ENCODE assay signal across 1 cellular context in the genomic region with DNA sequence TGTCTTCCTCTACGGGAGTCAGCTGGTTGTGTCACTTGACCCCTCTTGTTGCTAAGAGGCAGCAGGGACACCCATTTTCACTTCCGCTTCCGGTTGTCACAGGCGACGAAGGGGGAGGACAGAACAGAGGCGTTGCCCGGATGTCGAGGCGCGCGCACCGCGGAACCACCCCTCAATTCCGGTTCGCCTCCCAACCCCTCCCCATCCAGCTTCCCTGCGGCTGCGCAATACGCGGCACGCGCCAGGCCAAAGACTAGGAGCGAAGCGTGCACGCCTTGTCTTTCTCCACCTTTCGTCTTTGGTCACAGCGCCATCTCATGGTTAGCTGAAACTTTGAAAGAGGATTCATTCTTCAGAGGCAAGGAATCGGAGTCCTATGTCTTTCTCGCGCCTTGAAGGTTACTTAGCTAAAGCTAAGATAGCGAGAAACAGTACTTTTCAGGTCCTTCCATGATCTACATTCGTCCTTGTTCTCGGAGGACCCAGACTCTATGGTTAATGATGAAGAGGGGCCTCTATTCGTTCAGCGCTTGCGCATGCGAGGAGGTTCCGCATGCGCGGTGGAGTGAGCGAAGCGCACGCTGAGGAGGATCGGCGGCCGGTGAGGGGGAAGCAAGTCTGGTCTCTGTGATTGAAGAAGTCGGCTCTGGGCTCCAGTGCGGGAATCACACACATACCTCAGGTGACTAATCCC.
A peak's percentile ranks its signal among the peaks of the same experiment; 100 is the strongest.
TF ChIP-seq lines count a peak whose summit lies in the region.

A gene (minus strand): TSS at position 30 of the 694 bp plus-strand sequence. CDS start 106 bp downstream, outside the sequence.
A gene (plus strand): TSS at position 554 of the 694 bp plus-strand sequence. CDS start 4,440 bp downstream, outside the sequence.

TF ChIP-seq in HepG2, 621 proteins besides CTCF, POLR2A, EP300 and RAD21 (continued from another document and continues in another):
- TF ChIP-seq, protein P1, sequence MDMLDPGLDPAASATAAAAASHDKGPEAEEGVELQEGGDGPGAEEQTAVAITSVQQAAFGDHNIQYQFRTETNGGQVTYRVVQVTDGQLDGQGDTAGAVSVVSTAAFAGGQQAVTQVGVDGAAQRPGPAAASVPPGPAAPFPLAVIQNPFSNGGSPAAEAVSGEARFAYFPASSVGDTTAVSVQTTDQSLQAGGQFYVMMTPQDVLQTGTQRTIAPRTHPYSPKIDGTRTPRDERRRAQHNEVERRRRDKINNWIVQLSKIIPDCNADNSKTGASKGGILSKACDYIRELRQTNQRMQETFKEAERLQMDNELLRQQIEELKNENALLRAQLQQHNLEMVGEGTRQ (IDR thresholded peaks at IDR 0.05; ENCODE audit: low read depth, low read length), result peak; percentile 57
- TF ChIP-seq, protein P1 (CRISPR knock-in tag; IDR thresholded peaks at IDR 0.05; ENCODE audit: borderline replicate concordance), result peak; percentile 79; the same call in 1 of the 2 replicates
- TF ChIP-seq MED1 (CRISPR knock-in tag; IDR thresholded peaks at IDR 0.05), result peak; percentile 35; the same call in 1 of the 2 replicates
- no peak for TF ChIP-seq NFATC3 (CRISPR knock-in tag; IDR thresholded peaks at IDR 0.05)
- peak; percentile 17; the same call in 1 of the 2 replicates for TF ChIP-seq EEA1 (CRISPR knock-in tag; IDR thresholded peaks at IDR 0.05; ENCODE audit: borderline replicate concordance)
- TF ChIP-seq MAZ (IDR thresholded peaks at IDR 0.05; ENCODE audit: borderline replicate concordance, low read depth, low read length), result peak; percentile 85
- peak; percentile 67 for TF ChIP-seq MAZ (CRISPR knock-in tag; IDR thresholded peaks at IDR 0.05; ENCODE audit: low read depth)
- TF ChIP-seq NFYB (CRISPR knock-in tag; IDR thresholded peaks at IDR 0.05), result peak; percentile 52
- peak; percentile 97 for TF ChIP-seq SPEN (CRISPR knock-in tag; IDR thresholded peaks at IDR 0.05; ENCODE audit: low read depth)
- TF ChIP-seq, protein P2, sequence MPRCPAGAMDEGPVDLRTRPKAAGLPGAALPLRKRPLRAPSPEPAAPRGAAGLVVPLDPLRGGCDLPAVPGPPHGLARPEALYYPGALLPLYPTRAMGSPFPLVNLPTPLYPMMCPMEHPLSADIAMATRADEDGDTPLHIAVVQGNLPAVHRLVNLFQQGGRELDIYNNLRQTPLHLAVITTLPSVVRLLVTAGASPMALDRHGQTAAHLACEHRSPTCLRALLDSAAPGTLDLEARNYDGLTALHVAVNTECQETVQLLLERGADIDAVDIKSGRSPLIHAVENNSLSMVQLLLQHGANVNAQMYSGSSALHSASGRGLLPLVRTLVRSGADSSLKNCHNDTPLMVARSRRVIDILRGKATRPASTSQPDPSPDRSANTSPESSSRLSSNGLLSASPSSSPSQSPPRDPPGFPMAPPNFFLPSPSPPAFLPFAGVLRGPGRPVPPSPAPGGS (CRISPR knock-in tag; IDR thresholded peaks at IDR 0.05), result 0 out of 2 replicates have a peak, but pooled peaks have one; percentile 79
- TF ChIP-seq ZNF724P (CRISPR knock-in tag; IDR thresholded peaks at IDR 0.05; ENCODE audit: borderline replicate concordance), result no peak
- TF ChIP-seq, protein P3, sequence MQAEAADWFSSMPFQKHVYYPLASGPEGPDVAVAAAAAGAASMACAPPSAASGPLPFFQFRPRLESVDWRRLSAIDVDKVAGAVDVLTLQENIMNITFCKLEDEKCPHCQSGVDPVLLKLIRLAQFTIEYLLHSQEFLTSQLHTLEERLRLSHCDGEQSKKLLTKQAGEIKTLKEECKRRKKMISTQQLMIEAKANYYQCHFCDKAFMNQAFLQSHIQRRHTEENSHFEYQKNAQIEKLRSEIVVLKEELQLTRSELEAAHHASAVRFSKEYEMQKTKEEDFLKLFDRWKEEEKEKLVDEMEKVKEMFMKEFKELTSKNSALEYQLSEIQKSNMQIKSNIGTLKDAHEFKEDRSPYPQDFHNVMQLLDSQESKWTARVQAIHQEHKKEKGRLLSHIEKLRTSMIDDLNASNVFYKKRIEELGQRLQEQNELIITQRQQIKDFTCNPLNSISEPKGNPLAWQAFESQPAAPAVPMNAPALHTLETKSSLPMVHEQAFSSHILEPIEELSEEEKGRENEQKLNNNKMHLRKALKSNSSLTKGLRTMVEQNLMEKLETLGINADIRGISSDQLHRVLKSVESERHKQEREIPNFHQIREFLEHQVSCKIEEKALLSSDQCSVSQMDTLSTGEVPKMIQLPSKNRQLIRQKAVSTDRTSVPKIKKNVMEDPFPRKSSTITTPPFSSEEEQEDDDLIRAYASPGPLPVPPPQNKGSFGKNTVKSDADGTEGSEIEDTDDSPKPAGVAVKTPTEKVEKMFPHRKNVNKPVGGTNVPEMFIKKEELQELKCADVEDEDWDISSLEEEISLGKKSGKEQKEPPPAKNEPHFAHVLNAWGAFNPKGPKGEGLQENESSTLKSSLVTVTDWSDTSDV (CRISPR knock-in tag; IDR thresholded peaks at IDR 0.05), result no peak
- TF ChIP-seq ZNF614 (CRISPR knock-in tag; IDR thresholded peaks at IDR 0.05; ENCODE audit: borderline replicate concordance), result 0 out of 2 replicates have a peak, but pooled peaks have one; percentile 45
- peak; percentile 22; the same call in 1 of the 2 replicates for TF ChIP-seq ZMYM3 (CRISPR knock-in tag; IDR thresholded peaks at IDR 0.05)
- peak; percentile 86; the same call in 1 of the 2 replicates for TF ChIP-seq YEATS4 (CRISPR knock-in tag; IDR thresholded peaks at IDR 0.05; ENCODE audit: borderline replicate concordance)
- peak; percentile 73; the same call in 1 of the 2 replicates for TF ChIP-seq NR2F2 (IDR thresholded peaks at IDR 0.05; ENCODE audit: borderline replicate concordance, low read depth)
- TF ChIP-seq ZNF350 (CRISPR knock-in tag; IDR thresholded peaks at IDR 0.05; ENCODE audit: borderline replicate concordance, low read depth), result peak; percentile 65; the same call in 1 of the 2 replicates
- TF ChIP-seq, protein P4, sequence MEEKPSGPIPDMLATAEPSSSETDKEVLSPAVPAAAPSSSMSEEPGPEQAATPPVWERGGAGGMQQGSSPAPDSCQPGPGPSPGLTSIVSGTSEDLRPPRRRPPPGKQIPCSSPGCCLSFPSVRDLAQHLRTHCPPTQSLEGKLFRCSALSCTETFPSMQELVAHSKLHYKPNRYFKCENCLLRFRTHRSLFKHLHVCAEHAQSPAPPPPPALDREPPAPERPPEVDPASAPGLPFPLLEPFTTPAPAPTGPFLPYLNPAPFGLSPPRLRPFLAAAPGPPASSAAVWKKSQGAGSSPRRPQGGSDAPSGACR (CRISPR knock-in tag; IDR thresholded peaks at IDR 0.05), result peak; percentile 79; the same call in 1 of the 2 replicates
- TF ChIP-seq KLF16 (CRISPR knock-in tag; IDR thresholded peaks at IDR 0.05), result peak in 1 of 2 experiments; percentile 18; a peak in 2 of 4 replicates
- TF ChIP-seq ZNF747 (CRISPR knock-in tag; IDR thresholded peaks at IDR 0.05; ENCODE audit: borderline replicate concordance), result peak; percentile 76; the same call in 1 of the 2 replicates
- TF ChIP-seq GABPA (IDR thresholded peaks at IDR 0.05; ENCODE audit: low read depth, low read length), result peak; percentile 96
- TF ChIP-seq GABPA (CRISPR knock-in tag; IDR thresholded peaks at IDR 0.05; ENCODE audit: low read depth), result peak; percentile 96
- TF ChIP-seq MXD4 (CRISPR knock-in tag; IDR thresholded peaks at IDR 0.05), result peak; percentile 18; the same call in 1 of the 2 replicates
- TF ChIP-seq, protein P5, sequence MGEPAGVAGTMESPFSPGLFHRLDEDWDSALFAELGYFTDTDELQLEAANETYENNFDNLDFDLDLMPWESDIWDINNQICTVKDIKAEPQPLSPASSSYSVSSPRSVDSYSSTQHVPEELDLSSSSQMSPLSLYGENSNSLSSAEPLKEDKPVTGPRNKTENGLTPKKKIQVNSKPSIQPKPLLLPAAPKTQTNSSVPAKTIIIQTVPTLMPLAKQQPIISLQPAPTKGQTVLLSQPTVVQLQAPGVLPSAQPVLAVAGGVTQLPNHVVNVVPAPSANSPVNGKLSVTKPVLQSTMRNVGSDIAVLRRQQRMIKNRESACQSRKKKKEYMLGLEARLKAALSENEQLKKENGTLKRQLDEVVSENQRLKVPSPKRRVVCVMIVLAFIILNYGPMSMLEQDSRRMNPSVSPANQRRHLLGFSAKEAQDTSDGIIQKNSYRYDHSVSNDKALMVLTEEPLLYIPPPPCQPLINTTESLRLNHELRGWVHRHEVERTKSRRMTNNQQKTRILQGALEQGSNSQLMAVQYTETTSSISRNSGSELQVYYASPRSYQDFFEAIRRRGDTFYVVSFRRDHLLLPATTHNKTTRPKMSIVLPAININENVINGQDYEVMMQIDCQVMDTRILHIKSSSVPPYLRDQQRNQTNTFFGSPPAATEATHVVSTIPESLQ (CRISPR knock-in tag; conservative IDR thresholded peaks at IDR 0.05), result no peak; the same call in 1 of the 2 replicates
- 0 out of 2 replicates have a peak, but pooled peaks have one; percentile 41 for TF ChIP-seq MED13 (CRISPR knock-in tag; IDR thresholded peaks at IDR 0.05)
- TF ChIP-seq, protein P6, sequence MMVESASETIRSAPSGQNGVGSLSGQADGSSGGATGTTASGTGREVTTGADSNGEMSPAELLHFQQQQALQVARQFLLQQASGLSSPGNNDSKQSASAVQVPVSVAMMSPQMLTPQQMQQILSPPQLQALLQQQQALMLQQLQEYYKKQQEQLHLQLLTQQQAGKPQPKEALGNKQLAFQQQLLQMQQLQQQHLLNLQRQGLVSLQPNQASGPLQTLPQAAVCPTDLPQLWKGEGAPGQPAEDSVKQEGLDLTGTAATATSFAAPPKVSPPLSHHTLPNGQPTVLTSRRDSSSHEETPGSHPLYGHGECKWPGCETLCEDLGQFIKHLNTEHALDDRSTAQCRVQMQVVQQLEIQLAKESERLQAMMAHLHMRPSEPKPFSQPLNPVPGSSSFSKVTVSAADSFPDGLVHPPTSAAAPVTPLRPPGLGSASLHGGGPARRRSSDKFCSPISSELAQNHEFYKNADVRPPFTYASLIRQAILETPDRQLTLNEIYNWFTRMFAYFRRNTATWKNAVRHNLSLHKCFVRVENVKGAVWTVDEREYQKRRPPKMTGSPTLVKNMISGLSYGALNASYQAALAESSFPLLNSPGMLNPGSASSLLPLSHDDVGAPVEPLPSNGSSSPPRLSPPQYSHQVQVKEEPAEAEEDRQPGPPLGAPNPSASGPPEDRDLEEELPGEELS (CRISPR knock-in tag; IDR thresholded peaks at IDR 0.05), result peak; percentile 65
- TF ChIP-seq PITX1 (CRISPR knock-in tag; IDR thresholded peaks at IDR 0.05), result peak; percentile 69; the same call in 1 of the 2 replicates
- no peak for TF ChIP-seq ZNF761 (CRISPR knock-in tag; conservative IDR thresholded peaks at IDR 0.05)
- TF ChIP-seq MAFK (conservative IDR thresholded peaks at IDR 0.05 in 1 of 2, IDR thresholded peaks at IDR 0.05 in 1 of 2; ENCODE audit: low read length in 2 of 2), result no peak
- no peak for TF ChIP-seq MLLT10 (CRISPR knock-in tag; IDR thresholded peaks at IDR 0.05)
- TF ChIP-seq, protein P7, sequence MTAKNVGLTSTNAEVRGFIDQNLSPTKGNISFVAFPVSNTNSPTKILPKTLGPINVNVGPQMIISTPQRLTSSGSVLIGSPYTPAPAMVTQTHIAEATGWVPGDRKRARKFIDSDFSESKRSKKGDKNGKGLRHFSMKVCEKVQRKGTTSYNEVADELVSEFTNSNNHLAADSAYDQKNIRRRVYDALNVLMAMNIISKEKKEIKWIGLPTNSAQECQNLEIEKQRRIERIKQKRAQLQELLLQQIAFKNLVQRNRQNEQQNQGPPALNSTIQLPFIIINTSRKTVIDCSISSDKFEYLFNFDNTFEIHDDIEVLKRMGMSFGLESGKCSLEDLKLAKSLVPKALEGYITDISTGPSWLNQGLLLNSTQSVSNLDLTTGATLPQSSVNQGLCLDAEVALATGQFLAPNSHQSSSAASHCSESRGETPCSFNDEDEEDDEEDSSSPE (CRISPR knock-in tag; IDR thresholded peaks at IDR 0.05), result no peak; the same call in 1 of the 2 replicates
- TF ChIP-seq ZNF772 (CRISPR knock-in tag; IDR thresholded peaks at IDR 0.05), result peak; percentile 82
- TF ChIP-seq ZNF30 (CRISPR knock-in tag; IDR thresholded peaks at IDR 0.05), result no peak
- TF ChIP-seq NR2C2 (CRISPR knock-in tag; IDR thresholded peaks at IDR 0.05; ENCODE audit: borderline replicate concordance), result peak; percentile 98
- peak; percentile 19; the same call in 1 of the 2 replicates for TF ChIP-seq ZSCAN21 (CRISPR knock-in tag; IDR thresholded peaks at IDR 0.05; ENCODE audit: borderline replicate concordance)
- TF ChIP-seq ZNF136 (CRISPR knock-in tag; IDR thresholded peaks at IDR 0.05; ENCODE audit: low read depth), result no peak
- TF ChIP-seq, protein P8, sequence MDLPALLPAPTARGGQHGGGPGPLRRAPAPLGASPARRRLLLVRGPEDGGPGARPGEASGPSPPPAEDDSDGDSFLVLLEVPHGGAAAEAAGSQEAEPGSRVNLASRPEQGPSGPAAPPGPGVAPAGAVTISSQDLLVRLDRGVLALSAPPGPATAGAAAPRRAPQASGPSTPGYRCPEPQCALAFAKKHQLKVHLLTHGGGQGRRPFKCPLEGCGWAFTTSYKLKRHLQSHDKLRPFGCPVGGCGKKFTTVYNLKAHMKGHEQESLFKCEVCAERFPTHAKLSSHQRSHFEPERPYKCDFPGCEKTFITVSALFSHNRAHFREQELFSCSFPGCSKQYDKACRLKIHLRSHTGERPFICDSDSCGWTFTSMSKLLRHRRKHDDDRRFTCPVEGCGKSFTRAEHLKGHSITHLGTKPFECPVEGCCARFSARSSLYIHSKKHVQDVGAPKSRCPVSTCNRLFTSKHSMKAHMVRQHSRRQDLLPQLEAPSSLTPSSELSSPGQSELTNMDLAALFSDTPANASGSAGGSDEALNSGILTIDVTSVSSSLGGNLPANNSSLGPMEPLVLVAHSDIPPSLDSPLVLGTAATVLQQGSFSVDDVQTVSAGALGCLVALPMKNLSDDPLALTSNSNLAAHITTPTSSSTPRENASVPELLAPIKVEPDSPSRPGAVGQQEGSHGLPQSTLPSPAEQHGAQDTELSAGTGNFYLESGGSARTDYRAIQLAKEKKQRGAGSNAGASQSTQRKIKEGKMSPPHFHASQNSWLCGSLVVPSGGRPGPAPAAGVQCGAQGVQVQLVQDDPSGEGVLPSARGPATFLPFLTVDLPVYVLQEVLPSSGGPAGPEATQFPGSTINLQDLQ (CRISPR knock-in tag; IDR thresholded peaks at IDR 0.05), result peak; percentile 81; the same call in 1 of the 2 replicates
